ENCODE assay signal across 11 cellular contexts in the genomic region with DNA sequence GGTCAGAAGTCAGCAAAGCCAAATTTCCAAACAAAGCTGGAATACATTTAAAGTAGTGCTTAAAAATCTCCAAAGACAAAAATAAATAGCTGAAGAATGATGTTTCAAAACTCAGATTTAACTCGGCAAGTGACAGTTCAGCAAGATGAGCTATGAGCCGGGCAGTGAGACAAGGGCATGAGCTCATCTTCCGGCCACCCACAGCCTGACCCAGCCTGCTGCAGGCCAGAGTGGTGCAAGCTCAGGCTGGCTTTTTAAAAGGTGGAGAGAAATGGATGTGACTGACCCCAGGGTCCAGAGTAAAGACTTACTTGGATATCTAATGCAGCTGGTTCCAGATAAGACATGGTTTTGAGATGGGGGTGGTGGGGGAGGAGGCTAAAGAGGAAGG.
DNase-seq lines count a peak whose midpoint lies in the region; ATAC-seq and TF ChIP-seq lines count a peak whose summit lies in the region.
"Had no signal": no experiment of that assay in that cellular context is flagged by ENCODE, and none has a peak within 500 bp of the region (broad histone marks: within the 10 kb centered on the region; RNA-seq: fewer than 3 reads in every experiment).

No MANE protein-coding gene starts in this region.

- no peaks in the 10 kb centered on the region for H4K20me1 ChIP-seq in MM.1S (ENCODE audit: insufficient read depth, low read length)

- H2AK5ac ChIP-seq in neuronal stem cell (ENCODE audit: low read depth, low read length): no peak overlapping the region

- DNase-seq in A172 (ENCODE audit: low spot score) (peak; percentile 40), RWPE1 (ENCODE audit: low spot score) (peak; percentile 18), neuronal stem cell (ENCODE audit: low spot score) (no peak), GDM1 (lab: John Stamatoyannopoulos, UW) (no peak), MM.1S (no peak), NCI-H2081 (lab: John Stamatoyannopoulos, UW) (no peak)
- DNase-seq: 8988T; stimulated activated CD4-positive, alpha-beta T cell treated with anti-CD3 and anti-CD28 coated beads, Interleukin-4, amount 100 ng/mL, for 24 hours had no signal

- H3K9me3 ChIP-seq in gastroesophageal sphincter: no peaks in the 10 kb centered on the region
- peaks cover 0 to 9% of the 10 kb centered on the region in 2 donors for H3K9me3 ChIP-seq in neuronal stem cell (replicated peaks in 1 of 2; ENCODE audit: control insufficient read depth in 2 of 2, insufficient read depth in 1 of 2, low read depth in 1 of 2, low read length in 2 of 2)
- no peaks in the 10 kb centered on the region for H3K9me3 ChIP-seq in MM.1S (replicated peaks; ENCODE audit: insufficient read depth, low read length)

- no peaks in the 10 kb centered on the region for H3K27me3 ChIP-seq in gastroesophageal sphincter
- H3K27me3 ChIP-seq in neuronal stem cell (ENCODE audit: control insufficient read depth in 3 of 3, insufficient read depth in 3 of 3, low read depth in 1 of 3, low read length in 3 of 3): no peaks in the 10 kb centered on the region
- no peaks in the 10 kb centered on the region for H3K27me3 ChIP-seq in MM.1S (replicated peaks; ENCODE audit: insufficient read depth, low read length)

- H3K4me2 ChIP-seq in neuronal stem cell (ENCODE audit: insufficient read depth, low read length, poor library complexity, severe bottlenecking) (no peak overlapping the region), MM.1S (ENCODE audit: low read depth, low read length) (no peak overlapping the region)

- no peak overlapping the region for H4K8ac ChIP-seq in neuronal stem cell (ENCODE audit: low read depth, low read length)

- WGBS in gastroesophageal sphincter (ENCODE audit: low coverage in 1 of 2), 2 donors: 0 to 11% methylated on average over 2 to 3 of the region's 3 CpGs
- WGBS in neuronal stem cell (ENCODE audit: extremely low coverage in 2 of 2, insufficient read length in 2 of 2, insufficient replicate concordance in 1 of 2), 2 donors: no CpG with 5 or more reads among the region's 3 CpGs

- CTCF ChIA-PET in RWPE1 (lab: Yijun Ruan, JAX): interaction anchor here (1.1 kb wide), 1 partner anchor 87 kb away, joined by 3 read pairs; no protein-coding TSS in a partner anchor

- no peaks in the 10 kb centered on the region for H3K79me1 ChIP-seq in neuronal stem cell (ENCODE audit: low read depth, low read length)

- no peak overlapping the region for H3K9ac ChIP-seq in neuronal stem cell (ENCODE audit: low read depth, low read length, poor library complexity)
- H3K9ac ChIP-seq in MM.1S (ENCODE audit: low read length): no peak overlapping the region

- no peak overlapping the region for H3K14ac ChIP-seq in neuronal stem cell (ENCODE audit: low read length)

- no peaks in the 10 kb centered on the region for H3K9me2 ChIP-seq in MM.1S (replicated peaks; ENCODE audit: insufficient read depth, low read length)

- no peak overlapping the region for H2BK120ac ChIP-seq in neuronal stem cell (ENCODE audit: low read depth, low read length)

- no peak overlapping the region for H3K18ac ChIP-seq in neuronal stem cell (ENCODE audit: low read length)

- ATAC-seq in gastroesophageal sphincter (peak; percentile 83), GM21515 (IDR thresholded peaks at IDR 0.05; ENCODE audit: unreplicated experiment) (no peak)
- ATAC-seq: activated CD4-positive, CD25-positive, alpha-beta regulatory T cell treated with anti-CD3 and anti-CD28 coated beads, Interleukin-2, amount 50 U/mL, for 24 hours had no signal

- TF ChIP-seq EP300 in gastroesophageal sphincter (IDR thresholded peaks at IDR 0.05): no peak

- POLR2A ChIA-PET in RWPE1 (lab: Yijun Ruan, JAX; ENCODE audit: low non-redundant PET): no interaction called here

- H3K4me3 ChIP-seq in gastroesophageal sphincter (no peak overlapping the region), neuronal stem cell (ENCODE audit: low read length in 2 of 2) (no peak overlapping the region), MM.1S (ENCODE audit: low read length) (no peak overlapping the region)

- H3K36me3 ChIP-seq in gastroesophageal sphincter (no peaks in the 10 kb centered on the region), neuronal stem cell (replicated peaks in 1 of 2; ENCODE audit: control insufficient read depth in 2 of 2, insufficient read depth in 2 of 2, low read length in 2 of 2) (no peaks in the 10 kb centered on the region), MM.1S (replicated peaks; ENCODE audit: insufficient read depth, low read length) (no peaks in the 10 kb centered on the region)

- no peak for TF ChIP-seq POLR2A in gastroesophageal sphincter (IDR thresholded peaks at IDR 0.05)

- no peak overlapping the region for H4K91ac ChIP-seq in neuronal stem cell (ENCODE audit: low read depth, low read length, poor library complexity)

- H3K79me2 ChIP-seq in MM.1S (ENCODE audit: low read length): no peaks in the 10 kb centered on the region

- no peak overlapping the region for H2BK5ac ChIP-seq in neuronal stem cell (ENCODE audit: low read length)

- H3K4me1 ChIP-seq in gastroesophageal sphincter: peaks cover 0 to 32% (median 22%) of the 10 kb centered on the region in 3 donors
- H3K4me1 ChIP-seq in neuronal stem cell (ENCODE audit: control insufficient read depth in 2 of 2, insufficient read depth in 1 of 2, low read depth in 1 of 2, low read length in 2 of 2): peaks cover 14 to 31% of the 10 kb centered on the region in 2 donors
- H3K4me1 ChIP-seq in MM.1S (ENCODE audit: low read length): no peaks in the 10 kb centered on the region

- H3F3A ChIP-seq in MM.1S (ENCODE audit: insufficient read depth, low read length): no peaks in the 10 kb centered on the region

- H2BK15ac ChIP-seq in neuronal stem cell (ENCODE audit: low read length): no peak overlapping the region

- no peak overlapping the region for H2BK12ac ChIP-seq in neuronal stem cell (ENCODE audit: low read length)

- peak overlapping the region; percentile 62 for H2AFZ ChIP-seq in neuronal stem cell (ENCODE audit: low read length)
- H2AFZ ChIP-seq in MM.1S (ENCODE audit: low read length): no peak overlapping the region

- H3K4ac ChIP-seq in neuronal stem cell (ENCODE audit: low read length): no peak overlapping the region

- peak overlapping the region; percentile 84 for H3K27ac ChIP-seq in RWPE1
- H3K27ac ChIP-seq in gastroesophageal sphincter: peak overlapping the region; percentile 34 to 88 (median 82)
- no peak overlapping the region for H3K27ac ChIP-seq in neuronal stem cell (replicated peaks; ENCODE audit: low read length)
- no peak overlapping the region for H3K27ac ChIP-seq in MM.1S (ENCODE audit: low read length)

- no peak overlapping the region for H3K23ac ChIP-seq in neuronal stem cell (ENCODE audit: low read depth, low read length, poor library complexity)

- TF ChIP-seq CTCF in RWPE1 (conservative IDR thresholded peaks at IDR 0.05; ENCODE audit: low read depth) (no peak), gastroesophageal sphincter (IDR thresholded peaks at IDR 0.05) (no peak), MM.1S (IDR thresholded peaks at IDR 0.05; ENCODE audit: low read length) (no peak)

Comparison
In these comparisons a context has a peak if more than half of its experiments do, and no peak if none do; other contexts are left out.
1. DNase-seq: peak in A172 (single experiment) and RWPE1 (single experiment); none in neuronal stem cell (single experiment), GDM1 (single experiment), MM.1S (single experiment) and NCI-H2081 (0 of 2).
2. H3K27ac ChIP-seq: peak in RWPE1 (single experiment) and gastroesophageal sphincter (4 of 4); none in neuronal stem cell (single experiment) and MM.1S (single experiment).